In genomic region chr12:90250041-90250440, GRCh38 we compare ENCODE assay signal across 1 cellular context.
TF ChIP-seq lines count a peak whose summit lies in the region.

No MANE protein-coding gene starts in this region.

TF ChIP-seq in HepG2, 621 proteins besides CTCF, POLR2A, EP300 and RAD21 (continued from another document):
- TF ChIP-seq AKNA (CRISPR knock-in tag; IDR thresholded peaks at IDR 0.05; ENCODE audit: borderline replicate concordance) (no peak), GZF1 (CRISPR knock-in tag; IDR thresholded peaks at IDR 0.05) (no peak), NFYB (CRISPR knock-in tag; IDR thresholded peaks at IDR 0.05) (no peak), SALL2 (CRISPR knock-in tag; IDR thresholded peaks at IDR 0.05) (no peak), ZNF672 (CRISPR knock-in tag; IDR thresholded peaks at IDR 0.05) (no peak), ZNF570 (CRISPR knock-in tag; IDR thresholded peaks at IDR 0.05; ENCODE audit: borderline replicate concordance) (no peak), ZSCAN25 (CRISPR knock-in tag; IDR thresholded peaks at IDR 0.05) (no peak), HOXA9 (CRISPR knock-in tag; IDR thresholded peaks at IDR 0.05; ENCODE audit: borderline replicate concordance) (no peak), DPF2 (CRISPR knock-in tag; IDR thresholded peaks at IDR 0.05; ENCODE audit: borderline replicate concordance, low read depth) (no peak), NR1H2 (CRISPR knock-in tag; IDR thresholded peaks at IDR 0.05; ENCODE audit: borderline replicate concordance, low read depth) (no peak), ARNT2 (CRISPR knock-in tag; IDR thresholded peaks at IDR 0.05; ENCODE audit: low read depth) (no peak), ZMYM2 (CRISPR knock-in tag; IDR thresholded peaks at IDR 0.05) (no peak)
TF ChIP-seq in HepG2: peak in this region for 0.
